Comparison of ENCODE assay signal across 9 cellular contexts in the genomic region with DNA sequence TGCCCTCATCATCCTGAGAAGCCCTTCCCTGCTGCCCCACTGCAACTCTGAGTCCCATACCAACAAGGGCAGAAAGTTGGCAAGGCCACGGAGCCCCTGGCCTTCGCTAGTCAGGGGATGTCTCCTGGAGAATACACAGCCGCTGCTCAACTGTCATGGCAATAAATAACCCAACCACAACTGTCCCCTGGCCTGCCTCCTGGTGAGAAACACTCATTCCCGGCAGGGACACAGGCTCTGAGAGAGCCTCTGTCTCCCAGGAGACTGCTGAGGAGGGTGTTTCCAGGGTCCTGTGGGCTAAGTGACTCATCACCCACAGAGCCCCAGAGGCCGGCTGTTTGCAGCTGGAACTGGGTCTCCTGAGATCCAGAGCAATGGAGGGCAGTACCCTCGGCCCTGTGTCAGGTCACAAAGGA.
DNase-seq lines count a peak whose midpoint lies in the region; ATAC-seq, FAIRE-seq and TF ChIP-seq lines count a peak whose summit lies in the region.
"Had no signal": no experiment of that assay in that cellular context is flagged by ENCODE, and none has a peak within 500 bp of the region (broad histone marks: within the 10 kb centered on the region; RNA-seq: fewer than 3 reads in every experiment).

No MANE protein-coding gene starts in this region.

- FAIRE-seq in small intestine (lab: Jason Lieb, UNC): no peak

- peaks cover 0 to 7% of the 10 kb centered on the region in 2 donors for H3K27me3 ChIP-seq in breast epithelium
- no peaks in the 10 kb centered on the region for H3K27me3 ChIP-seq in adipocyte (replicated peaks; ENCODE audit: control insufficient read depth, insufficient read depth, low read length)
- no peaks in the 10 kb centered on the region for H3K27me3 ChIP-seq in small intestine (ENCODE audit: control insufficient read depth in 2 of 2, insufficient read depth in 2 of 2, low read length in 2 of 2)
- no peaks in the 10 kb centered on the region for H3K27me3 ChIP-seq in ascending aorta

- no peaks in the 10 kb centered on the region for H3K36me3 ChIP-seq in breast epithelium
- no peaks in the 10 kb centered on the region for H3K36me3 ChIP-seq in adipocyte (ENCODE audit: control insufficient read depth, insufficient read depth, low read length, severe bottlenecking)
- H3K36me3 ChIP-seq in small intestine (ENCODE audit: control insufficient read depth in 2 of 2, insufficient read depth in 2 of 2, low read length in 2 of 2): no peaks in the 10 kb centered on the region
- no peaks in the 10 kb centered on the region for H3K36me3 ChIP-seq in ascending aorta

- peaks cover 15% of the 10 kb centered on the region for H3K4me1 Mint-ChIP-seq in MCF 10A (ENCODE audit: insufficient read depth, unreplicated experiment)

- 54 to 76% (median 68%) methylated on average over 6 of the region's 6 CpGs for WGBS in small intestine, 3 donors

- ATAC-seq in HG03097 (IDR thresholded peaks at IDR 0.05; ENCODE audit: low FRiP score, unreplicated experiment) (peak; percentile 80), GM19455 (IDR thresholded peaks at IDR 0.05; ENCODE audit: unreplicated experiment) (no peak)

- H3K4me3 Mint-ChIP-seq in MCF 10A (ENCODE audit: unreplicated experiment): no peak overlapping the region

- no peaks in the 10 kb centered on the region for H3K36me3 Mint-ChIP-seq in MCF 10A (ENCODE audit: insufficient read depth, unreplicated experiment)

- H3K27me3 Mint-ChIP-seq in MCF 10A (ENCODE audit: insufficient read depth, unreplicated experiment): no peaks in the 10 kb centered on the region

- no peak overlapping the region for H3K9ac ChIP-seq in adipocyte (ENCODE audit: low read length)

- H3K27ac Mint-ChIP-seq in MCF 10A (ENCODE audit: low read depth, unreplicated experiment): no peak overlapping the region

- BruUV-seq in MCF 10A (replicated peaks; lab: Mats Ljungman, UMichigan): no TSS peak

- TF ChIP-seq POLR2A in breast epithelium (IDR thresholded peaks at IDR 0.05): no peak

- H3K27ac ChIP-seq in breast epithelium (no peak overlapping the region), small intestine (ENCODE audit: low read depth in 1 of 2, low read length in 1 of 2) (peak overlapping the region in 1 of 2 donors; percentile 3), ascending aorta (no peak overlapping the region)
- H3K27ac ChIP-seq: C4-2B had no signal

- H3K4me3 ChIP-seq in breast epithelium: no peak overlapping the region
- H3K4me3 ChIP-seq in adipocyte (ENCODE audit: low read length): no peak overlapping the region
- H3K4me3 ChIP-seq in small intestine (ENCODE audit: low read depth in 1 of 2, low read length in 2 of 2): no peak overlapping the region
- no peak overlapping the region for H3K4me3 ChIP-seq in ascending aorta

- POLR2A ChIA-PET in MCF 10A (lab: Yijun Ruan, JAX): no interaction called here

- no peaks in the 10 kb centered on the region for H3K4me1 ChIP-seq in breast epithelium
- H3K4me1 ChIP-seq in adipocyte (ENCODE audit: control insufficient read depth, insufficient read depth, low read length): peaks cover 8% of the 10 kb centered on the region
- H3K4me1 ChIP-seq in small intestine (ENCODE audit: control insufficient read depth in 2 of 2, insufficient read depth in 1 of 2, low read depth in 1 of 2, low read length in 1 of 2): no peaks in the 10 kb centered on the region
- H3K4me1 ChIP-seq in ascending aorta: no peaks in the 10 kb centered on the region

- H3K9me3 ChIP-seq in breast epithelium (no peaks in the 10 kb centered on the region), adipocyte (ENCODE audit: control insufficient read depth, low read length) (no peaks in the 10 kb centered on the region), small intestine (ENCODE audit: control insufficient read depth, low read depth) (no peaks in the 10 kb centered on the region), ascending aorta (no peaks in the 10 kb centered on the region)

- CTCF ChIA-PET in MCF 10A (lab: Yijun Ruan, JAX): interaction anchor here (0.6 to 0.7 kb wide), 2 partner anchors 714 to 1173 kb away, joined by 3 read pairs; no protein-coding TSS in a partner anchor

- DNase-seq in MCF 10A (ENCODE audit: unreplicated experiment) (peak; percentile 54), breast epithelium (ENCODE audit: low spot score in 2 of 2) (no peak), adipocyte (ENCODE audit: low read depth) (peak; percentile 51), small intestine (peak; percentile 11), ascending aorta (ENCODE audit: low spot score in 2 of 2) (no peak), NCI-H524 (lab: John Stamatoyannopoulos, UW) (no peak)

- TF ChIP-seq CTCF in MCF 10A (IDR thresholded peaks at IDR 0.05; ENCODE audit: unreplicated experiment) (no peak), breast epithelium (IDR thresholded peaks at IDR 0.05) (no peak), ascending aorta (IDR thresholded peaks at IDR 0.05) (no peak)

- intact Hi-C loops in MCF 10A (cut with micrococcal nuclease) (no loop called here), breast epithelium (cut with DNase I; ENCODE audit: low total_unique reads) (no loop called here), ascending aorta (cut with DNase I) (no loop called here)

- no peaks in the 10 kb centered on the region for H3K9me3 Mint-ChIP-seq in MCF 10A (ENCODE audit: unreplicated experiment)

Comparison
In these comparisons a context has a peak if more than half of its experiments do, and no peak if none do; other contexts are left out.
1. DNase-seq: peak in MCF 10A (single experiment), adipocyte (single experiment) and small intestine (single experiment); none in breast epithelium (0 of 2), ascending aorta (0 of 2) and NCI-H524 (0 of 2).